9 cellular contexts compared by ENCODE assay signal in genomic region chr10:73601486-73601921, GRCh38. TPM values are rescaled to one million over a fixed set of nuclear protein-coding genes. Genes with fewer than 3 reads are reported as not detected.
DNase-seq lines count a peak whose midpoint lies in the region; ATAC-seq and TF ChIP-seq lines count a peak whose summit lies in the region.
"Had no signal": no experiment of that assay in that cellular context is flagged by ENCODE, and none has a peak within 500 bp of the region (broad histone marks: within the 10 kb centered on the region; RNA-seq: fewer than 3 reads in every experiment).

No MANE protein-coding gene starts in this region.

- H3K4me3 ChIP-seq in thyroid gland (replicated peaks in 1 of 3), result no peak overlapping the region

- H3K27ac Mint-ChIP-seq in activated T-cell treated with anti-CD3 and anti-CD28 coated beads, Interleukin-2, amount 50 U/mL, for 24 hours, result no peak overlapping the region

- TF ChIP-seq CTCF in RWPE1 (conservative IDR thresholded peaks at IDR 0.05; ENCODE audit: low read depth) (no peak), thyroid gland (IDR thresholded peaks at IDR 0.05) (no peak)

- peak in 1 of 2 donors; percentile 47 for TF ChIP-seq POLR2A in thyroid gland (IDR thresholded peaks at IDR 0.05)

- no peaks in the 10 kb centered on the region for H3K4me1 Mint-ChIP-seq in activated T-cell treated with anti-CD3 and anti-CD28 coated beads, Interleukin-2, amount 50 U/mL, for 24 hours (ENCODE audit: low read depth)

- peaks cover 2% of the 10 kb centered on the region for H3K36me3 Mint-ChIP-seq in activated T-cell treated with anti-CD3 and anti-CD28 coated beads, Interleukin-2, amount 50 U/mL, for 24 hours (ENCODE audit: low read depth)

- H3K4me1 ChIP-seq in thyroid gland, result peaks cover 14 to 18% of the 10 kb centered on the region in 2 donors

- no peaks in the 10 kb centered on the region for H3K36me3 ChIP-seq in thyroid gland

- intact Hi-C loops in thyroid gland (cut with DNase I), result no loop called here

- no peaks in the 10 kb centered on the region for H3K9me3 Mint-ChIP-seq in activated T-cell treated with anti-CD3 and anti-CD28 coated beads, Interleukin-2, amount 50 U/mL, for 24 hours

- no peaks in the 10 kb centered on the region for H3K9me3 ChIP-seq in thyroid gland

- H3K27me3 Mint-ChIP-seq in activated T-cell treated with anti-CD3 and anti-CD28 coated beads, Interleukin-2, amount 50 U/mL, for 24 hours, result no peaks in the 10 kb centered on the region

- ATAC-seq in GM18867 (IDR thresholded peaks at IDR 0.05; ENCODE audit: unreplicated experiment), result no peak

- WGBS in thyroid gland, 2 donors, result 22 to 34% methylated on average over 3 of the region's 3 CpGs

- no peak overlapping the region for H3K27ac ChIP-seq in RWPE1
- H3K27ac ChIP-seq in thyroid gland, result peak overlapping the region; percentile 74 to 83 (median 82)

- no peaks in the 10 kb centered on the region for H3K27me3 ChIP-seq in thyroid gland

- DNase-seq in NCI-H1105 treated with DMSO at 0.1 percent for 48 hours (lab: John Stamatoyannopoulos, UW) (peak; percentile 9), NCI-H1105 (lab: John Stamatoyannopoulos, UW) (no peak), RWPE1 (ENCODE audit: low spot score) (peak; percentile 87), kidney glomerular epithelial cell (lab: John Stamatoyannopoulos, UW) (peak; percentile 71), thyroid gland (peak; percentile 82 to 83), NCI-H82 (lab: John Stamatoyannopoulos, UW) (no peak)
- no peak for DNase-seq in activated T-cell treated with anti-CD3 and anti-CD28 coated beads, Interleukin-2, amount 50 U/mL, for 24 hours

- H3K4me3 Mint-ChIP-seq in activated T-cell treated with anti-CD3 and anti-CD28 coated beads, Interleukin-2, amount 50 U/mL, for 24 hours, result no peak overlapping the region

- CTCF ChIA-PET in RWPE1 (lab: Yijun Ruan, JAX), result interaction anchor here (0.6 to 0.7 kb wide), 3 partner anchors 41 to 1081 kb away, joined by 3 read pairs; no protein-coding TSS in a partner anchor

- POLR2A ChIA-PET in RWPE1 (lab: Yijun Ruan, JAX; ENCODE audit: low non-redundant PET), result interaction anchor here (0.6 kb wide), 1 partner anchor 28 kb away, joined by 3 read pairs; no protein-coding TSS in a partner anchor

RNA-seq across cellular contexts. Expression of gene USP54, which starts 10.4 kb away (rescaled TPM):
- total RNA-seq in thyroid gland, result 100 to 1,000 TPM; 159 to 315 (median 201) TPM

RNA-seq across cellular contexts. Expression of gene MYOZ1, which starts 39.8 kb away (rescaled TPM):
- total RNA-seq in thyroid gland, result 1 to 10 TPM; 2.0 to 7.0 (median 5.1) TPM
- total RNA-seq: dermis microvascular lymphatic vessel endothelial cell had no signal

RNA-seq across cellular contexts. Expression of gene SYNPO2L, which starts 54.3 kb away (rescaled TPM):
- total RNA-seq in thyroid gland, result not detected
- total RNA-seq: dermis microvascular lymphatic vessel endothelial cell had no signal

Comparison
In these comparisons a context has a peak if more than half of its experiments do, and no peak if none do; other contexts are left out.
1. DNase-seq: peak in NCI-H1105 treated with DMSO at 0.1 percent for 48 hours (single experiment), RWPE1 (single experiment), kidney glomerular epithelial cell (single experiment) and thyroid gland (2 of 2); none in NCI-H1105 (single experiment), NCI-H82 (single experiment) and activated T-cell treated with anti-CD3 and anti-CD28 coated beads, Interleukin-2, amount 50 U/mL, for 24 hours (single experiment).